ENCODE assay signal across 28 cellular contexts in the genomic region with DNA sequence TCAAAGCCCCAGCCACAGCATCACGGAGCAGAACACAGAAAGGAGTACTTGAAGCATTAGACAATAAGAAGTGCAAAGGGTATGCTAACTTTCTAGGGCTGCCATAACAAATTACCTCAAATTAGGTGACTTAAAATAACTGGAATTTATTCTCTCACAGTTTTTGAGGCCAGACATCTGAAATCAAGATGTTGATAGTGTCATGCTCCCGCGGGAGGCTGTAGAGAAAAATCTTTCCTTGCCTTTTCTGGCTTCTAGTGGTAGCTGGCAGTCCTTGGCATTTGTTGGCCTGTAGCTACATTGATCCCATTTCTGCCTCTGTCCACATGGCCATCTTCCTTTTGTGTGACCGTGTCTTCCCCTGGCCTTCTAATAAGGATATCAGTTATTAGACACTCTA.
"Had no signal": no experiment of that assay in that cellular context is flagged by ENCODE, and none has a peak within 500 bp of the region (broad histone marks: within the 10 kb centered on the region; RNA-seq: fewer than 3 reads in every experiment).

No MANE protein-coding gene starts in this region.

- H3K27me3 ChIP-seq: pancreas, right lobe of liver, sigmoid colon, suprapubic skin, testis, tibial artery, transverse colon, upper lobe of right lung, uterus had no signal

- ATAC-seq: naive thymus-derived CD8-positive, alpha-beta T cell; natural killer cell treated with Interleukin-12 subunit alpha and Interleukin-12 subunit beta and Interleukin-15 and Interleukin-18, amount 100 ng/mL, for 72 hours; pancreas; psoas muscle; right cardiac atrium; right lobe of liver; stimulated activated memory B cell treated with anti-CD40 and anti-IgM and Interleukin-4, amounts not matched to agents 10 μg/mL and 1 μg/mL and 100 μg/mL, for 72 hours; stimulated activated naive CD8-positive, alpha-beta T cell treated with anti-CD3 and anti-CD28 coated beads, Interleukin-15, amount 100 ng/mL, for 72 hours; stimulated activated naive CD8-positive, alpha-beta T cell treated with anti-CD3 and anti-CD28 coated beads, Interleukin-15, Interleukin-2, amounts not matched to agents 100 U/mL and 50 U/mL, for 24 hours; upper lobe of right lung had no signal

- H3K4me3 ChIP-seq: pancreas, psoas muscle, right lobe of liver, sigmoid colon, suprapubic skin, testis, tibial artery, transverse colon, upper lobe of right lung, uterus had no signal

- H3K36me3 ChIP-seq: neutrophil, pancreas, right lobe of liver, sigmoid colon, suprapubic skin, tibial artery, transverse colon, upper lobe of right lung, uterus had no signal

- DNase-seq: naive thymus-derived CD8-positive, alpha-beta T cell; nephron progenitor cell; nucleus accumbens; pancreas; posterior cingulate gyrus; psoas muscle; right cardiac atrium; right lobe of liver; sigmoid colon; small intestine; stimulated activated CD4-positive, alpha-beta T cell treated with anti-CD3 and anti-CD28 coated beads, Interleukin-15, amount 100 ng/mL, for 24 hours; stimulated activated CD4-positive, alpha-beta T cell treated with anti-CD3 and anti-CD28 coated beads, Interleukin-2, amount 100 ng/mL, for 24 hours; stimulated activated CD4-positive, alpha-beta T cell treated with anti-CD3 and anti-CD28 coated beads, Interleukin-2, amount 100 ng/mL, for 48 hours; stimulated activated CD4-positive, alpha-beta T cell treated with anti-CD3 and anti-CD28 coated beads, Interleukin-4, amount 100 ng/mL, for 4 hours; stimulated activated CD8-positive, alpha-beta memory T cell treated with anti-CD3 and anti-CD28 coated beads, Interleukin-4, amount 100 ng/mL, for 48 hours; stimulated activated naive CD4-positive, alpha-beta T cell; stimulated activated naive CD8-positive, alpha-beta T cell treated with anti-CD3 and anti-CD28 coated beads, Interleukin-15, amount 100 ng/mL, for 72 hours; stimulated activated naive CD8-positive, alpha-beta T cell treated with anti-CD3 and anti-CD28 coated beads, Interleukin-15, Interleukin-2, amounts not matched to agents 100 U/mL and 50 U/mL, for 24 hours; substantia nigra; testis; tibial artery; transverse colon; upper lobe of right lung; uterus had no signal
